20 cellular contexts compared by ENCODE assay signal in genomic region chr1:183038333-183038876, GRCh38. TPM values are rescaled to one million over a fixed set of nuclear protein-coding genes. Genes with fewer than 3 reads are reported as not detected.
DNase-seq lines count a peak whose midpoint lies in the region; ATAC-seq and TF ChIP-seq lines count a peak whose summit lies in the region.
"Had no signal": no experiment of that assay in that cellular context is flagged by ENCODE, and none has a peak within 500 bp of the region (broad histone marks: within the 10 kb centered on the region; RNA-seq: fewer than 3 reads in every experiment).

No MANE protein-coding gene starts in this region.

- H3K27ac Mint-ChIP-seq in chondrocyte (ENCODE audit: unreplicated experiment) (peak overlapping the region; percentile 93), nephron progenitor cell (no peak overlapping the region), MCF 10A (ENCODE audit: low read depth, unreplicated experiment) (no peak overlapping the region)
- H3K27ac Mint-ChIP-seq: CD4-positive, alpha-beta T cell had no signal

- H3K4me1 Mint-ChIP-seq in chondrocyte (ENCODE audit: low read depth): peaks cover 84% of the 10 kb centered on the region
- peaks cover 76% of the 10 kb centered on the region for H3K4me1 Mint-ChIP-seq in nephron progenitor cell
- H3K4me1 Mint-ChIP-seq in MCF 10A (ENCODE audit: insufficient read depth, unreplicated experiment): peaks cover 27% of the 10 kb centered on the region

- BruUV-seq in MCF 10A (replicated peaks; lab: Mats Ljungman, UMichigan): no TSS peak

- no peak for TF ChIP-seq CTCF in HEK293 (tag by site-specific recombination; IDR thresholded peaks at IDR 0.05)
- no peak for TF ChIP-seq CTCF in chondrocyte (IDR thresholded peaks at IDR 0.05)
- TF ChIP-seq CTCF in nephron progenitor cell (IDR thresholded peaks at IDR 0.05): no peak
- TF ChIP-seq CTCF in MCF 10A (IDR thresholded peaks at IDR 0.05; ENCODE audit: unreplicated experiment): no peak

- H3K4me3 ChIP-seq in HEK293 (ENCODE audit: low read depth, low read length): no peak overlapping the region
- H3K4me3 ChIP-seq in stomach smooth muscle (ENCODE audit: low read length in 2 of 2): no peak overlapping the region

- intact Hi-C loops in MCF 10A (cut with micrococcal nuclease): no loop called here

- DNase-seq in chondrocyte (ENCODE audit: low spot score) (no peak), nephron progenitor cell (no peak), MCF 10A (ENCODE audit: unreplicated experiment) (no peak), islet precursor cell (no peak)
- DNase-seq in stimulated activated CD4-positive, alpha-beta T cell treated with anti-CD3 and anti-CD28 coated beads, Interleukin-12 subunit alpha, Interleukin-12 subunit beta, amount 100 ng/mL, for 4 hours: no peak
- DNase-seq: ACHN; CD4-positive, alpha-beta T cell; DMS79; HCEC 1CT; MM.1S; NCI-H1092 treated with DMSO at 0.1 percent for 48 hours; NCI-H2081 treated with DMSO at 0.1 percent for 48 hours; NCI-H510A treated with DMSO at 0.1 percent for 48 hours; NCI-H82; SK-N-SH had no signal

- H3K36me3 ChIP-seq in HEK293 (ENCODE audit: control insufficient read depth in 2 of 2, insufficient read depth in 1 of 2, low read length in 2 of 2) (no peaks in the 10 kb centered on the region; a peak in 1 of 3 replicates), stomach smooth muscle (ENCODE audit: control insufficient read depth in 2 of 2, insufficient read depth in 2 of 2, low read length in 2 of 2) (peaks cover 0 to under 1% of the 10 kb centered on the region in 2 donors)

- no peak for ATAC-seq in HG03442 (IDR thresholded peaks at IDR 0.05; ENCODE audit: unreplicated experiment)
- ATAC-seq: HepG2, Panc1 had no signal

- peak overlapping the region; percentile 34 for H3K4me3 Mint-ChIP-seq in chondrocyte (ENCODE audit: unreplicated experiment)
- H3K4me3 Mint-ChIP-seq in nephron progenitor cell: peak overlapping the region; percentile 16
- H3K4me3 Mint-ChIP-seq in MCF 10A (ENCODE audit: unreplicated experiment): no peak overlapping the region
- H3K4me3 Mint-ChIP-seq: CD4-positive, alpha-beta T cell had no signal

- H3K9me3 Mint-ChIP-seq in chondrocyte (ENCODE audit: low read depth): no peaks in the 10 kb centered on the region
- H3K9me3 Mint-ChIP-seq in nephron progenitor cell: no peaks in the 10 kb centered on the region
- H3K9me3 Mint-ChIP-seq in MCF 10A (ENCODE audit: unreplicated experiment): no peaks in the 10 kb centered on the region
- H3K9me3 Mint-ChIP-seq: CD4-positive, alpha-beta T cell had no signal

- H3K27ac ChIP-seq in HEK293 (ENCODE audit: extremely low read depth, low read depth, low read length) (no peak overlapping the region), stomach smooth muscle (ENCODE audit: low read length) (peak overlapping the region; percentile 25)

- no peaks in the 10 kb centered on the region for H3K27me3 Mint-ChIP-seq in chondrocyte (ENCODE audit: low read depth)
- no peaks in the 10 kb centered on the region for H3K27me3 Mint-ChIP-seq in nephron progenitor cell (ENCODE audit: low read depth, poor library complexity)
- H3K27me3 Mint-ChIP-seq in MCF 10A (ENCODE audit: insufficient read depth, unreplicated experiment): no peaks in the 10 kb centered on the region

- POLR2A ChIA-PET in HEK293 (lab: Yijun Ruan, JAX): interaction anchor here (1.5 kb wide), 1 partner anchor 10 kb away, joined by 4 read pairs; no protein-coding TSS in a partner anchor
- POLR2A ChIA-PET in MCF 10A (lab: Yijun Ruan, JAX): interaction anchor here (0.6 to 1.8 kb wide), 8 partner anchors 11 to 181 kb away, joined by 3 to 6 read pairs (median 3); no protein-coding TSS in a partner anchor

- H3K27me3 ChIP-seq in stomach smooth muscle (ENCODE audit: control insufficient read depth in 1 of 2, insufficient read depth in 2 of 2, low read length in 2 of 2): no peaks in the 10 kb centered on the region

- H3K36me3 Mint-ChIP-seq in chondrocyte (ENCODE audit: low read depth) (peaks cover 3% of the 10 kb centered on the region), nephron progenitor cell (ENCODE audit: low read depth) (peaks cover 34% of the 10 kb centered on the region), MCF 10A (ENCODE audit: insufficient read depth, unreplicated experiment) (peaks cover 20% of the 10 kb centered on the region)

- CTCF ChIA-PET in HEK293 (lab: Yijun Ruan, JAX) (no interaction called here), MCF 10A (lab: Yijun Ruan, JAX) (interaction anchor here (0.6 to 0.7 kb wide), 5 partner anchors 11 to 616 kb away, joined by 3 to 4 read pairs (median 3); no protein-coding TSS in a partner anchor)

- no peaks in the 10 kb centered on the region for H3K9me3 ChIP-seq in HEK293 (ENCODE audit: control insufficient read depth, insufficient read depth, low read depth, low read length)
- no peaks in the 10 kb centered on the region for H3K9me3 ChIP-seq in stomach smooth muscle (ENCODE audit: control insufficient read depth in 2 of 2, low read length in 2 of 2)
- H3K9me3 ChIP-seq: SK-N-SH had no signal

- H3K4me1 ChIP-seq in HEK293 (ENCODE audit: control insufficient read depth, insufficient read depth, low read length) (peaks cover 32% of the 10 kb centered on the region), stomach smooth muscle (ENCODE audit: control insufficient read depth, insufficient read depth, low read length) (peaks cover 15% of the 10 kb centered on the region)

- H3K9ac ChIP-seq in stomach smooth muscle (ENCODE audit: low read length in 2 of 2): no peak overlapping the region
- H3K9ac ChIP-seq: SK-N-SH had no signal

TF ChIP-seq in HEK293, 187 proteins besides CTCF, POLR2A, EP300 and RAD21:
- no peak for TF ChIP-seq ZNF169 (tag by site-specific recombination; IDR thresholded peaks at IDR 0.05)
- TF ChIP-seq PRDM1 (tag by site-specific recombination; IDR thresholded peaks at IDR 0.05): peak; percentile 83
- peak; percentile 61 for TF ChIP-seq PRDM6 (tag by site-specific recombination; IDR thresholded peaks at IDR 0.05)
- peak; percentile 55 for TF ChIP-seq IKZF3 (tag by site-specific recombination; IDR thresholded peaks at IDR 0.05)
- TF ChIP-seq ZNF366 (tag by site-specific recombination; conservative IDR thresholded peaks at IDR 0.05): no peak
- TF ChIP-seq, protein P1, sequence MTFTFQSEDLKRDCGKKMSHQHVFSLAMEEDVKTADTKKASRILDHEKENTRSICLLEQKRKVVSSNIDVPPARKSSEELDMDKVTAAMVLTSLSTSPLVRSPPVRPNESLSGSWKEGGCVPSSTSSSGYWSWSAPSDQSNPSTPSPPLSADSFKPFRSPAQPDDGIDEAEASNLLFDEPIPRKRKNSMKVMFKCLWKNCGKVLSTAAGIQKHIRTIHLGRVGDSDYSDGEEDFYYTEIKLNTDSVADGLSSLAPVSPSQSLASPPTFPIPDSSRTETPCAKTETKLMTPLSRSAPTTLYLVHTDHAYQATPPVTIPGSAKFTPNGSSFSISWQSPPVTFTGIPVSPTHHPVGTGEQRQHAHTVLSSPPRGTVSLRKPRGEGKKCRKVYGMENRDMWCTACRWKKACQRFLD (tag by site-specific recombination; IDR thresholded peaks at IDR 0.05): no peak
- TF ChIP-seq, protein P2, sequence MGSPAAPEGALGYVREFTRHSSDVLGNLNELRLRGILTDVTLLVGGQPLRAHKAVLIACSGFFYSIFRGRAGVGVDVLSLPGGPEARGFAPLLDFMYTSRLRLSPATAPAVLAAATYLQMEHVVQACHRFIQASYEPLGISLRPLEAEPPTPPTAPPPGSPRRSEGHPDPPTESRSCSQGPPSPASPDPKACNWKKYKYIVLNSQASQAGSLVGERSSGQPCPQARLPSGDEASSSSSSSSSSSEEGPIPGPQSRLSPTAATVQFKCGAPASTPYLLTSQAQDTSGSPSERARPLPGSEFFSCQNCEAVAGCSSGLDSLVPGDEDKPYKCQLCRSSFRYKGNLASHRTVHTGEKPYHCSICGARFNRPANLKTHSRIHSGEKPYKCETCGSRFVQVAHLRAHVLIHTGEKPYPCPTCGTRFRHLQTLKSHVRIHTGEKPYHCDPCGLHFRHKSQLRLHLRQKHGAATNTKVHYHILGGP (tag by site-specific recombination; IDR thresholded peaks at IDR 0.05): 0 out of 2 replicates have a peak, but pooled peaks have one; percentile 43
- TF ChIP-seq, protein P3, sequence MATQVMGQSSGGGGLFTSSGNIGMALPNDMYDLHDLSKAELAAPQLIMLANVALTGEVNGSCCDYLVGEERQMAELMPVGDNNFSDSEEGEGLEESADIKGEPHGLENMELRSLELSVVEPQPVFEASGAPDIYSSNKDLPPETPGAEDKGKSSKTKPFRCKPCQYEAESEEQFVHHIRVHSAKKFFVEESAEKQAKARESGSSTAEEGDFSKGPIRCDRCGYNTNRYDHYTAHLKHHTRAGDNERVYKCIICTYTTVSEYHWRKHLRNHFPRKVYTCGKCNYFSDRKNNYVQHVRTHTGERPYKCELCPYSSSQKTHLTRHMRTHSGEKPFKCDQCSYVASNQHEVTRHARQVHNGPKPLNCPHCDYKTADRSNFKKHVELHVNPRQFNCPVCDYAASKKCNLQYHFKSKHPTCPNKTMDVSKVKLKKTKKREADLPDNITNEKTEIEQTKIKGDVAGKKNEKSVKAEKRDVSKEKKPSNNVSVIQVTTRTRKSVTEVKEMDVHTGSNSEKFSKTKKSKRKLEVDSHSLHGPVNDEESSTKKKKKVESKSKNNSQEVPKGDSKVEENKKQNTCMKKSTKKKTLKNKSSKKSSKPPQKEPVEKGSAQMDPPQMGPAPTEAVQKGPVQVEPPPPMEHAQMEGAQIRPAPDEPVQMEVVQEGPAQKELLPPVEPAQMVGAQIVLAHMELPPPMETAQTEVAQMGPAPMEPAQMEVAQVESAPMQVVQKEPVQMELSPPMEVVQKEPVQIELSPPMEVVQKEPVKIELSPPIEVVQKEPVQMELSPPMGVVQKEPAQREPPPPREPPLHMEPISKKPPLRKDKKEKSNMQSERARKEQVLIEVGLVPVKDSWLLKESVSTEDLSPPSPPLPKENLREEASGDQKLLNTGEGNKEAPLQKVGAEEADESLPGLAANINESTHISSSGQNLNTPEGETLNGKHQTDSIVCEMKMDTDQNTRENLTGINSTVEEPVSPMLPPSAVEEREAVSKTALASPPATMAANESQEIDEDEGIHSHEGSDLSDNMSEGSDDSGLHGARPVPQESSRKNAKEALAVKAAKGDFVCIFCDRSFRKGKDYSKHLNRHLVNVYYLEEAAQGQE (tag by site-specific recombination; IDR thresholded peaks at IDR 0.05): no peak

RNA-seq across cellular contexts. Expression of gene LAMC1, which starts 15.2 kb away (rescaled TPM):
- total RNA-seq in chondrocyte: 307 to 453 TPM (median 449 TPM) in 3 replicates
- total RNA-seq in MCF 10A (2022): 179 and 230 TPM in 2 replicates
- total RNA-seq: CD4-positive, alpha-beta T cell had no signal
